In genomic region chr18:31104444-31104843, GRCh38 we compare ENCODE assay signal across 18 cellular contexts. TPM values are rescaled to one million over a fixed set of nuclear protein-coding genes. Genes with fewer than 3 reads are reported as not detected.
A peak's percentile ranks its signal among the peaks of the same experiment; 100 is the strongest.
DNase-seq lines count a peak whose midpoint lies in the region; FAIRE-seq and TF ChIP-seq lines count a peak whose summit lies in the region.
"Had no signal": no experiment of that assay in that cellular context is flagged by ENCODE, and none has a peak within 500 bp of the region (broad histone marks: within the 10 kb centered on the region; RNA-seq: fewer than 3 reads in every experiment).

No MANE protein-coding gene starts in this region.

- H3K4me1 ChIP-seq in Karpas-422 (ENCODE audit: low read length) (peaks cover 18% of the 10 kb centered on the region), colonic mucosa (no peaks in the 10 kb centered on the region)
- H3K4me1 ChIP-seq: A549, Caco-2 had no signal

- H3K9me2 ChIP-seq in Karpas-422 (replicated peaks; ENCODE audit: insufficient read depth, low read length): no peaks in the 10 kb centered on the region

- no peak overlapping the region for H3K27ac ChIP-seq in Karpas-422 (ENCODE audit: low read length)
- H3K27ac ChIP-seq in colonic mucosa: no peak overlapping the region
- H3K27ac ChIP-seq: A549, HL-60 had no signal

- no peaks in the 10 kb centered on the region for H3K36me3 Mint-ChIP-seq in glutamatergic neuron (ENCODE audit: unreplicated experiment)
- H3K36me3 Mint-ChIP-seq in CD14-positive monocyte: no peaks in the 10 kb centered on the region
- H3K36me3 Mint-ChIP-seq: CD8-positive, alpha-beta memory T cell had no signal

- H4K20me1 ChIP-seq in Karpas-422 (ENCODE audit: insufficient read depth, low read depth, low read length): no peaks in the 10 kb centered on the region

- H3K4me3 Mint-ChIP-seq in glutamatergic neuron (ENCODE audit: unreplicated experiment): no peak overlapping the region
- peak overlapping the region in 1 of 2 donors; percentile 39 for H3K4me3 Mint-ChIP-seq in CD14-positive monocyte
- H3K4me3 Mint-ChIP-seq: CD8-positive, alpha-beta memory T cell had no signal

- H3K4me3 ChIP-seq in Karpas-422 (ENCODE audit: low read length) (no peak overlapping the region), bronchial epithelial cell (ENCODE audit: low read depth, low read length) (no peak overlapping the region), colonic mucosa (no peak overlapping the region)
- H3K4me3 ChIP-seq: A549 had no signal

- FAIRE-seq in bronchial epithelial cell (lab: Jason Lieb, UNC): no peak
- FAIRE-seq: A549, GM19239 had no signal

- no peaks in the 10 kb centered on the region for H3K79me2 ChIP-seq in Karpas-422 (ENCODE audit: low read length)

- peaks cover 15% of the 10 kb centered on the region for H3K27me3 Mint-ChIP-seq in glutamatergic neuron (ENCODE audit: unreplicated experiment)
- peaks cover 27 to 42% (median 39%) of the 10 kb centered on the region in 3 donors for H3K27me3 Mint-ChIP-seq in CD14-positive monocyte (ENCODE audit: low read depth in 3 of 3)

- intact Hi-C loops in colonic mucosa (cut with DNase I): loop anchor here (5.0 kb wide), 1 partner anchor 93 kb away; no protein-coding TSS in a partner anchor
- intact Hi-C loops in CD14-positive monocyte (cut with micrococcal nuclease): loop anchor here in 1 of 2 donors (10.0 kb wide), 1 partner anchor 110 kb away; no protein-coding TSS in a partner anchor

- H3K36me3 ChIP-seq in Karpas-422 (ENCODE audit: insufficient read depth, low read length): no peaks in the 10 kb centered on the region
- H3K36me3 ChIP-seq in bronchial epithelial cell (ENCODE audit: control insufficient read depth, insufficient read depth, low read length): no peaks in the 10 kb centered on the region
- H3K36me3 ChIP-seq in colonic mucosa: no peaks in the 10 kb centered on the region

- TF ChIP-seq CTCF in bronchial epithelial cell (IDR thresholded peaks at IDR 0.05; ENCODE audit: insufficient read depth, low read length, severe bottlenecking) (no peak), glutamatergic neuron (IDR thresholded peaks at IDR 0.05; ENCODE audit: partially characterized antibody, unreplicated experiment) (no peak), colonic mucosa (IDR thresholded peaks at IDR 0.05) (no peak), CD14-positive monocyte (IDR thresholded peaks at IDR 0.05) (no peak)

- H3K4me2 ChIP-seq in Karpas-422 (ENCODE audit: low read depth, low read length, poor library complexity, severe bottlenecking): no peak overlapping the region
- H3K4me2 ChIP-seq: A549 had no signal

- no peak for DNase-seq in Karpas-422
- DNase-seq in bronchial epithelial cell (ENCODE audit: low read depth): peak; percentile 34
- DNase-seq in glutamatergic neuron: no peak
- DNase-seq in retina: peak; percentile 27
- no peak for DNase-seq in colonic mucosa
- DNase-seq in CD14-positive monocyte (ENCODE audit: low spot score): no peak
- DNase-seq in NCI-H2107 (lab: John Stamatoyannopoulos, UW): no peak
- no peak for DNase-seq in cerebellum (ENCODE audit: low spot score)
- DNase-seq: Caco-2; CD8-positive, alpha-beta memory T cell; DMS53; GF-D8; HCEC 1CT had no signal

- H3K9me3 ChIP-seq in Karpas-422 (ENCODE audit: low read length): no peaks in the 10 kb centered on the region
- H3K9me3 ChIP-seq in colonic mucosa: no peaks in the 10 kb centered on the region
- H3K9me3 ChIP-seq: A549, Caco-2 had no signal

- peaks cover 22% of the 10 kb centered on the region for H3K9me3 Mint-ChIP-seq in glutamatergic neuron (ENCODE audit: unreplicated experiment)
- H3K9me3 Mint-ChIP-seq in CD14-positive monocyte: peaks cover 0 to 4% (median 0%) of the 10 kb centered on the region in 7 donors

- H3K4me1 Mint-ChIP-seq in glutamatergic neuron (ENCODE audit: low read depth, unreplicated experiment) (peaks cover 27% of the 10 kb centered on the region), CD14-positive monocyte (peaks cover 22% of the 10 kb centered on the region)
- H3K4me1 Mint-ChIP-seq: CD8-positive, alpha-beta memory T cell had no signal

- peak overlapping the region; percentile 8; the same call in 1 of the 2 replicates for H2AFZ ChIP-seq in Karpas-422 (ENCODE audit: low read length)

- H3K27ac Mint-ChIP-seq in glutamatergic neuron (ENCODE audit: unreplicated experiment): peak overlapping the region; percentile 56
- no peak overlapping the region for H3K27ac Mint-ChIP-seq in CD14-positive monocyte
- H3K27ac Mint-ChIP-seq: CD8-positive, alpha-beta memory T cell had no signal

- no peaks in the 10 kb centered on the region for H3K27me3 ChIP-seq in Karpas-422 (ENCODE audit: low read length)
- no peaks in the 10 kb centered on the region for H3K27me3 ChIP-seq in bronchial epithelial cell (ENCODE audit: control insufficient read depth, insufficient read depth, low read length)
- no peaks in the 10 kb centered on the region for H3K27me3 ChIP-seq in colonic mucosa

- H3K9ac ChIP-seq in Karpas-422 (ENCODE audit: low read length): no peak overlapping the region
- no peak overlapping the region for H3K9ac ChIP-seq in colonic mucosa (ENCODE audit: low read depth in 2 of 2, low read length in 2 of 2)

RNA-seq across cellular contexts. Expression of gene DSC2, which starts 2.2 kb away (rescaled TPM):
- not detected in 2 replicates for total RNA-seq in Karpas-422 (2014; rRNA removed; shearing (Covaris generic); ENCODE audit: low replicate concordance)
- total RNA-seq in bronchial epithelial cell (49.0 and 111 TPM in 2 replicates), glutamatergic neuron (ENCODE audit: unreplicated experiment) (31.4 TPM), colonic mucosa (100 to 1,000 TPM; 141 to 184 TPM), cerebellum (7.2 TPM)
- polyA plus RNA-seq in CD14-positive monocyte: 10 to 100 TPM in 1 of 2 donors, 1 to 10 TPM in 1; 3.2 to 11.3 TPM
- total RNA-seq: CD8-positive, alpha-beta memory T cell had no signal
- polyA plus RNA-seq: AG04450; BJ; CD8-positive, alpha-beta memory T cell had no signal

RNA-seq across cellular contexts. Expression of gene DSC1, which starts 58.2 kb away (rescaled TPM):
- total RNA-seq in Karpas-422 (2014; rRNA removed; shearing (Covaris generic); ENCODE audit: low replicate concordance): 2.3 and 2.4 TPM in 2 replicates
- total RNA-seq in bronchial epithelial cell (0.38 TPM in 1 of 2 replicates, not detected in the other), glutamatergic neuron (ENCODE audit: unreplicated experiment) (not detected), colonic mucosa (under 1 TPM; 0.05 to 0.17 TPM), cerebellum (not detected)
- not detected for polyA plus RNA-seq in CD14-positive monocyte
- polyA plus RNA-seq: A549, AG04450, BJ had no signal

Comparison
In these comparisons a context has a peak if more than half of its experiments do, and no peak if none do; other contexts are left out.
1. DNase-seq: peak in bronchial epithelial cell (single experiment) and retina (single experiment); none in Karpas-422 (single experiment), glutamatergic neuron (single experiment), colonic mucosa (single experiment), CD14-positive monocyte (single experiment), NCI-H2107 (single experiment) and cerebellum (single experiment).